8 cellular contexts compared by ENCODE assay signal in the genomic region with DNA sequence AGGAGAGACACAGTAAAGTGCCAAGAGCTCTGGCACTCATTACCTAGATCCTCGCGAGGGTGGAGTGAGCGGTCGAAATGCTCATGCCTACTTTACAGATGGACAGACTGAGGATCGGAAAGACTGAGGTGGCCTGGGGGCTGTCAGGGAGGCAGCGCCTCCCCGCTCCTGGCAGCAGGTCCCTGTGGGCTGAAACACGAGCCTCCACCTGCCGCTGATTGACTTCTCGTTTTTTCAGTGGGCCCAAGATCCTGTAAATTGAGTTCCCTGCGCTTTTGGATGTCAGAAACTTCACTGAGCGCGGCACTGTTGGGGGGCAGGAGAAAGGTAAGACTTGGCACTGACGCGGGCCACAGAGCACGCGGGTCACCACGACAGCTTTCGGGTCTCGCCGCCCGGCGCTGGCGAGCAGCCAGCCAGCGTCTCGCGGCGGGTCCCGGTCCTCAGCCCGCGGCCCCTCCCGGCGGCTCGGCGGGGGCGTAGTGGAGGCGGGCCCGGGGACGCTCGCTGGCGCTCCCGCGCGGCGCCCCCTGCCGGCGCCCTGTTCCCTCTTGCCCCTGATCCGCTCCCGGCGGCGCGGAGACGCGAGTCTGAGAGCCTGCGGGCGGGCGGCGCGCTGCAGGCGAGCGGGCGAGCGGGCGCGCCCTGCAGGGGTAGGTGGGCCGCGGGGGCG. TPM values are rescaled to one million over a fixed set of nuclear protein-coding genes. Genes with fewer than 3 reads are reported as not detected.
A peak's percentile ranks its signal among the peaks of the same experiment; 100 is the strongest.
DNase-seq lines count a peak whose midpoint lies in the region; ATAC-seq, FAIRE-seq and TF ChIP-seq lines count a peak whose summit lies in the region.

No MANE protein-coding gene starts in this region.

- intact Hi-C loops in GM12878 (cut with micrococcal nuclease; ENCODE audit: unreplicated experiment): loop anchor here (5.0 kb wide), 1 partner anchor 168 kb away; a partner anchor contains a TSS

- H4K20me1 ChIP-seq in DOHH2 (ENCODE audit: control insufficient read depth, insufficient read depth, low read depth, low read length): no peaks in the 10 kb centered on the region
- no peaks in the 10 kb centered on the region for H4K20me1 ChIP-seq in GM12878 (ENCODE audit: control insufficient read depth, insufficient read depth)

- H3K9ac ChIP-seq in GM12878 (ENCODE audit: control insufficient read depth, insufficient read depth, low read length) (no peak overlapping the region), iPS-20b (ENCODE audit: low read depth, low read length) (peak overlapping the region; percentile 60; the same call in 1 of the 2 replicates)

- RAD21 ChIA-PET in GM12878 (lab: Charles Lee; ENCODE audit: unreplicated experiment): no interaction called here

- H3K4me1 ChIP-seq in DOHH2 (ENCODE audit: control insufficient read depth, low read length) (peaks cover 7% of the 10 kb centered on the region), HEK293 (ENCODE audit: control insufficient read depth, insufficient read depth, low read length) (no peaks in the 10 kb centered on the region), GM12878 (ENCODE audit: control insufficient read depth, insufficient read depth, low read length) (peaks cover 6% of the 10 kb centered on the region), iPS-20b (ENCODE audit: insufficient read depth, low read length) (peaks cover 10% of the 10 kb centered on the region; the same call in 1 of the 2 replicates), small intestine (ENCODE audit: control insufficient read depth in 2 of 2, insufficient read depth in 1 of 2, low read depth in 1 of 2, low read length in 1 of 2) (no peaks in the 10 kb centered on the region)

- TF ChIP-seq CTCF in DOHH2 (IDR thresholded peaks at IDR 0.05; ENCODE audit: low read depth, low read length, poor library complexity, severe bottlenecking): peak; percentile 27
- no peak for TF ChIP-seq CTCF in HEK293 (tag by site-specific recombination; IDR thresholded peaks at IDR 0.05)
- peak; percentile 44 to 47 (median 46); a peak in 5 of 6 replicates for TF ChIP-seq CTCF in GM12878 (IDR thresholded peaks at IDR 0.05 in 2 of 3, conservative IDR thresholded peaks at IDR 0.05 in 1 of 3; ENCODE audit: control insufficient read depth in 2 of 3, extremely low read depth in 1 of 3, insufficient read depth in 1 of 3, low read depth in 3 of 3, low read length in 3 of 3)

- DNase-seq in NCI-H1436 treated with DMSO at 0.1 percent for 48 hours (lab: John Stamatoyannopoulos, UW) (peak; percentile 28), T-helper 9 cell (peak; percentile 61), GM12878 (ENCODE audit: low read depth, low spot score) (no peak), small intestine (peak; percentile 46)

- SMC1A ChIA-PET in GM12878 (lab: Charles Lee; ENCODE audit: uncharacterized antibody, unreplicated experiment): no interaction called here

- H3K27ac ChIP-seq in DOHH2 (ENCODE audit: low read depth, low read length): no peak overlapping the region
- peak overlapping the region; percentile 34; the same call in 1 of the 2 replicates for H3K27ac ChIP-seq in HEK293 (ENCODE audit: extremely low read depth, low read depth, low read length)
- H3K27ac ChIP-seq in GM12878 (ENCODE audit: control insufficient read depth, insufficient read depth): no peak overlapping the region
- H3K27ac ChIP-seq in iPS-20b (ENCODE audit: low read length): no peak overlapping the region
- H3K27ac ChIP-seq in small intestine (ENCODE audit: low read depth in 1 of 2, low read length in 1 of 2): no peak overlapping the region

- CTCF ChIA-PET in HEK293 (lab: Yijun Ruan, JAX): interaction anchor here (0.6 to 1.2 kb wide), 7 partner anchors 86 to 613 kb away, joined by 3 to 4 read pairs (median 3); no protein-coding TSS in a partner anchor
- CTCF ChIA-PET in GM12878 (lab: Yijun Ruan, JAX): interaction anchor here (0.5 kb wide), 1 partner anchor 509 kb away, joined by 3 read pairs; no protein-coding TSS in a partner anchor

- H3K27me3 ChIP-seq in DOHH2 (ENCODE audit: control insufficient read depth, low read length): peaks cover 47% of the 10 kb centered on the region
- peaks cover 4 to 14% of the 10 kb centered on the region in 2 experiments for H3K27me3 ChIP-seq in GM12878 (replicated peaks in 1 of 2; ENCODE audit: control insufficient read depth in 2 of 2, insufficient read depth in 2 of 2, low read length in 1 of 2)
- peaks cover 13% of the 10 kb centered on the region for H3K27me3 ChIP-seq in iPS-20b (ENCODE audit: insufficient read depth, low read length)
- H3K27me3 ChIP-seq in small intestine (ENCODE audit: control insufficient read depth in 2 of 2, insufficient read depth in 2 of 2, low read length in 2 of 2): peaks cover 0 to 6% of the 10 kb centered on the region in 2 donors

- H3K9me3 ChIP-seq in DOHH2 (ENCODE audit: control insufficient read depth, insufficient read depth, low read length) (no peaks in the 10 kb centered on the region), HEK293 (ENCODE audit: control insufficient read depth, insufficient read depth, low read depth, low read length) (no peaks in the 10 kb centered on the region), GM12878 (replicated peaks; ENCODE audit: control insufficient read depth, insufficient read depth, low read length) (no peaks in the 10 kb centered on the region), iPS-20b (ENCODE audit: insufficient read depth, low read depth, low read length) (no peaks in the 10 kb centered on the region), small intestine (ENCODE audit: control insufficient read depth, low read depth) (no peaks in the 10 kb centered on the region)

- in situ Hi-C loops in GM12878 (cut with MboI): no loop called here

- ATAC-seq in GM12878: peak; percentile 93
- no peak for ATAC-seq in GM18873 (IDR thresholded peaks at IDR 0.05; ENCODE audit: low FRiP score, unreplicated experiment)

- H3K9me2 ChIP-seq in DOHH2 (replicated peaks; ENCODE audit: control insufficient read depth, low read length): no peaks in the 10 kb centered on the region

- H3K4me3 ChIP-seq in DOHH2 (ENCODE audit: low read length) (peak overlapping the region; percentile 74), HEK293 (ENCODE audit: low read depth, low read length) (peak overlapping the region; percentile 63), GM12878 (peak overlapping the region; percentile 16; the same call in 1 of the 2 replicates), iPS-20b (ENCODE audit: low read length) (peak overlapping the region; percentile 75), small intestine (ENCODE audit: low read depth in 1 of 2, low read length in 2 of 2) (peak overlapping the region; percentile 63 to 69)

- TF ChIP-seq EP300 in GM12878 (IDR thresholded peaks at IDR 0.05; ENCODE audit: borderline replicate concordance in 1 of 2, control insufficient read depth in 1 of 2, low read depth in 2 of 2, low read length in 2 of 2): no peak

- H3K4me2 ChIP-seq in DOHH2 (ENCODE audit: low read length) (peak overlapping the region; percentile 72), GM12878 (ENCODE audit: control insufficient read depth, insufficient read depth) (peak overlapping the region; percentile 94)

- TF ChIP-seq RAD21 in GM12878 (IDR thresholded peaks at IDR 0.05; ENCODE audit: insufficient read depth, low read depth, low read length): 0 out of 2 replicates have a peak, but pooled peaks have one; percentile 11

- H3F3A ChIP-seq in DOHH2 (ENCODE audit: control insufficient read depth, insufficient read depth): no peaks in the 10 kb centered on the region

- FAIRE-seq in GM12878 (lab: Jason Lieb, UNC) (no peak), small intestine (lab: Jason Lieb, UNC) (no peak)

- no peak for TF ChIP-seq POLR2A in GM12878 (IDR thresholded peaks at IDR 0.05; ENCODE audit: low read depth, low read length)

- WGBS in GM12878 (ENCODE audit: insufficient coverage, insufficient replicate concordance, low lambda C conversion rate, missing lambda C conversion rate): 1% methylated on average over 27 of the region's 68 CpGs
- WGBS in small intestine, 3 donors: 2 to 7% (median 3%) methylated on average over 41 to 68 of the region's 68 CpGs

- H3K79me2 ChIP-seq in DOHH2 (ENCODE audit: control insufficient read depth, low read length) (no peaks in the 10 kb centered on the region), GM12878 (ENCODE audit: control insufficient read depth, insufficient read depth, low read length) (no peaks in the 10 kb centered on the region)

- H2AFZ ChIP-seq in GM12878 (ENCODE audit: control insufficient read depth, low read depth, low read length): peak overlapping the region; percentile 81

- no peaks in the 10 kb centered on the region for H3K36me3 ChIP-seq in DOHH2 (ENCODE audit: control insufficient read depth, low read length)
- no peaks in the 10 kb centered on the region for H3K36me3 ChIP-seq in HEK293 (ENCODE audit: control insufficient read depth in 2 of 2, insufficient read depth in 1 of 2, low read length in 2 of 2)
- H3K36me3 ChIP-seq in GM12878 (ENCODE audit: control insufficient read depth in 2 of 2, insufficient read depth in 2 of 2, low read length in 1 of 2): no peaks in the 10 kb centered on the region
- H3K36me3 ChIP-seq in iPS-20b (ENCODE audit: insufficient read depth, low read depth, low read length): peaks cover 4% of the 10 kb centered on the region; the same call in 1 of the 2 replicates
- no peaks in the 10 kb centered on the region for H3K36me3 ChIP-seq in small intestine (ENCODE audit: control insufficient read depth in 2 of 2, insufficient read depth in 2 of 2, low read length in 2 of 2)

- POLR2A ChIA-PET in HEK293 (lab: Yijun Ruan, JAX) (no interaction called here), GM12878 (lab: Charles Lee) (no interaction called here)

- no TSS peak for BruUV-seq in GM12878 (replicated peaks; lab: Mats Ljungman, UMichigan)

TF ChIP-seq in GM12878, 131 proteins besides CTCF, POLR2A, EP300 and RAD21 (continues in another document):
- TF ChIP-seq SMARCA5 (IDR thresholded peaks at IDR 0.05): peak; percentile 54; the same call in 1 of the 2 replicates

RNA-seq across cellular contexts. Expression of a gene that starts 0.6 kb away (rescaled TPM):
- total RNA-seq in GM12878 (2013; cell fraction: nucleolus; rRNA removed): 0.29 TPM in 1 of 2 replicates, not detected in the other
- total RNA-seq in GM12878 (2014; rRNA removed): 0.11 and 0.23 TPM in 2 replicates
- 0.05 and 0.13 TPM in 2 replicates for total RNA-seq in GM12878 (2014; rRNA removed; fragmentation: Illumina TruSeq; extraction: Trizol)
- total RNA-seq in GM12878 (2021): 0.08 and 0.11 TPM in 2 replicates
- not detected for polyA plus RNA-seq in GM12878 (2011; ENCODE audit: low read depth)
- polyA plus RNA-seq in GM12878 (2011; rRNA removed): 0.03 TPM in 1 of 2 replicates, not detected in the other
- polyA plus RNA-seq in GM12878 (2011; cell fraction: cytosol; rRNA removed): under 0.01 TPM in 1 of 2 replicates, not detected in the other
- 0.01 and 0.04 TPM in 2 replicates for polyA plus RNA-seq in GM12878 (2011; cell fraction: nucleus; rRNA removed)
- polyA plus RNA-seq in GM12878 (2012): 0.01 and 0.03 TPM in 2 replicates
- polyA plus RNA-seq in GM12878 (2014; fragmentation: Illumina TruSeq; extraction: Trizol): 0.10 TPM in 1 of 2 replicates, not detected in the other
- under 1 TPM; 0.02 to 0.05 TPM for polyA plus RNA-seq in GM12878 (2014; fragmentation: Nextera tagmentation; extraction: Ambion mirVana)
- polyA plus RNA-seq in GM12878 (2014; rRNA removed): 0.04 and 0.11 TPM in 2 replicates
- not detected for polyA plus RNA-seq in GM12878 (2016; fragmentation: Nextera tagmentation; extraction: Ambion mirVana)
- polyA minus RNA-seq in GM12878 (2011; rRNA and poly(A)+ RNA removed): 0.10 TPM in 1 of 2 replicates, not detected in the other
- not detected in 2 replicates for polyA minus RNA-seq in GM12878 (2011; cell fraction: cytosol; rRNA and poly(A)+ RNA removed)
- polyA minus RNA-seq in GM12878 (2011; cell fraction: nucleus; rRNA and poly(A)+ RNA removed): not detected in 2 replicates
- under 1 TPM in 1 of 3 donors, not detected in 2; 0.19 TPM for polyA plus RNA-seq in small intestine

Comparison
In these comparisons a context has a peak if more than half of its experiments do, and no peak if none do; other contexts are left out.
1. H3K4me3 ChIP-seq: peak in every context shown above with its lines; median percentile 75 in iPS-20b; 74 in DOHH2; 66 in small intestine; 63 in HEK293; 16 in GM12878.